Comparison of ENCODE assay signal across 36 cellular contexts in genomic region chr7:144028547-144028946, GRCh38. TPM values are rescaled to one million over a fixed set of nuclear protein-coding genes. Genes with fewer than 3 reads are reported as not detected.
"Had no signal": no experiment of that assay in that cellular context is flagged by ENCODE, and none has a peak within 500 bp of the region (broad histone marks: within the 10 kb centered on the region; RNA-seq: fewer than 3 reads in every experiment).

No MANE protein-coding gene starts in this region.

- H3K9me3 Mint-ChIP-seq: activated B cell treated with CpG ODN at 0.5 μM for 24 hours; activated CD4-positive, alpha-beta memory T cell treated with anti-CD3 and anti-CD28 coated beads for 36 hours; activated CD4-positive, alpha-beta T cell treated with anti-CD3 and anti-CD28 coated beads, Interleukin-2, amount 10 ng/mL, durations not matched to agents 24 days and 14 days; activated CD8-positive, alpha-beta T cell treated with anti-CD3 and anti-CD28 coated beads for 36 hours; activated naive CD4-positive, alpha-beta T cell treated with anti-CD3 and anti-CD28 coated beads, Interleukin-2, amount 10 ng/mL, durations not matched to agents 7 days and 5 days; activated naive CD4-positive, alpha-beta T cell treated with anti-CD3 and anti-CD28 coated beads, Interleukin-2, amount 50 U/mL, for 24 hours; activated naive CD8-positive, alpha-beta T cell treated with anti-CD3 and anti-CD28 coated beads, Interleukin-2, amount 10 ng/mL, durations not matched to agents 7 days and 5 days; activated naive CD8-positive, alpha-beta T cell treated with anti-CD3 and anti-CD28 coated beads, Interleukin-2, amount 50 U/mL, for 24 hours; activated T-cell treated with anti-CD3 and anti-CD28 coated beads, Interleukin-2, amount 50 U/mL, for 24 hours; activated T-helper 2 cell treated with anti-CD3 and anti-CD28 coated beads, Interferon-gamma antibody, Interleukin-2, Interleukin-4, amounts not matched to agents 10 μg/mL and 5 μg/mL and 100 μg/mL, durations not matched to agents 14 hours and 24 hours and 36 hours; brain; T-helper 1 cell treated with Interleukin-12 subunit alpha and Interleukin-12 subunit beta and Interleukin-4 antibody, amounts not matched to agents 30 μg/mL and 1 μg/mL, for 36 hours; T-helper 2 cell treated with Interferon-gamma antibody and Interleukin-4, amounts not matched to agents 5 μg/mL and 100 μg/mL, for 36 hours had no signal

- H3K36me3 Mint-ChIP-seq: activated CD4-positive, alpha-beta memory T cell treated with anti-CD3 and anti-CD28 coated beads for 36 hours; activated naive CD4-positive, alpha-beta T cell treated with anti-CD3 and anti-CD28 coated beads, Interleukin-2, amount 10 ng/mL, durations not matched to agents 7 days and 5 days; activated naive CD4-positive, alpha-beta T cell treated with anti-CD3 and anti-CD28 coated beads, Interleukin-2, amount 50 U/mL, for 24 hours; activated naive CD8-positive, alpha-beta T cell; activated naive CD8-positive, alpha-beta T cell treated with anti-CD3 and anti-CD28 coated beads, Interleukin-2, amount 10 ng/mL, durations not matched to agents 7 days and 5 days; brain had no signal

- H3K4me3 ChIP-seq: ascending aorta, breast epithelium had no signal

- FAIRE-seq: TTC549 had no signal

- H3K4me3 Mint-ChIP-seq: activated B cell treated with CpG ODN at 0.5 μM for 24 hours; activated CD4-positive, alpha-beta memory T cell treated with anti-CD3 and anti-CD28 coated beads for 36 hours; activated CD4-positive, alpha-beta T cell treated with anti-CD3 and anti-CD28 coated beads, Interleukin-2, amount 10 ng/mL, durations not matched to agents 24 days and 14 days; activated CD8-positive, alpha-beta T cell treated with anti-CD3 and anti-CD28 coated beads for 36 hours; activated naive CD4-positive, alpha-beta T cell treated with anti-CD3 and anti-CD28 coated beads, Interleukin-2, amount 10 ng/mL, durations not matched to agents 7 days and 5 days; activated naive CD4-positive, alpha-beta T cell treated with anti-CD3 and anti-CD28 coated beads, Interleukin-2, amount 50 U/mL, for 24 hours; activated naive CD8-positive, alpha-beta T cell; activated naive CD8-positive, alpha-beta T cell treated with anti-CD3 and anti-CD28 coated beads, Interleukin-2, amount 10 ng/mL, durations not matched to agents 7 days and 5 days; activated naive CD8-positive, alpha-beta T cell treated with anti-CD3 and anti-CD28 coated beads, Interleukin-2, amount 50 U/mL, for 24 hours; activated T-cell treated with anti-CD3 and anti-CD28 coated beads, Interleukin-2, amount 50 U/mL, for 24 hours; brain; T-helper 1 cell treated with Interleukin-12 subunit alpha and Interleukin-12 subunit beta and Interleukin-4 antibody, amounts not matched to agents 30 μg/mL and 1 μg/mL, for 36 hours; T-helper 2 cell treated with Interferon-gamma antibody and Interleukin-4, amounts not matched to agents 5 μg/mL and 100 μg/mL, for 36 hours had no signal

- H3K4me1 Mint-ChIP-seq: activated B cell treated with CpG ODN at 0.5 μM for 24 hours; activated naive CD4-positive, alpha-beta T cell treated with anti-CD3 and anti-CD28 coated beads, Interleukin-2, amount 10 ng/mL, durations not matched to agents 7 days and 5 days; activated naive CD8-positive, alpha-beta T cell treated with anti-CD3 and anti-CD28 coated beads, Interleukin-2, amount 10 ng/mL, durations not matched to agents 7 days and 5 days; brain had no signal

- H3K36me3 ChIP-seq: ascending aorta, breast epithelium had no signal

- H3K4me1 ChIP-seq: ascending aorta, breast epithelium had no signal

- H3K27ac ChIP-seq: ascending aorta, breast epithelium, VCaP had no signal

- H3K27ac Mint-ChIP-seq: activated B cell treated with CpG ODN at 0.5 μM for 24 hours; activated CD4-positive, alpha-beta memory T cell treated with anti-CD3 and anti-CD28 coated beads for 36 hours; activated CD4-positive, alpha-beta T cell treated with anti-CD3 and anti-CD28 coated beads, Interleukin-2, amount 10 ng/mL, durations not matched to agents 24 days and 14 days; activated CD8-positive, alpha-beta T cell treated with anti-CD3 and anti-CD28 coated beads for 36 hours; activated naive CD4-positive, alpha-beta T cell treated with anti-CD3 and anti-CD28 coated beads, Interleukin-2, amount 10 ng/mL, durations not matched to agents 7 days and 5 days; activated naive CD4-positive, alpha-beta T cell treated with anti-CD3 and anti-CD28 coated beads, Interleukin-2, amount 50 U/mL, for 24 hours; activated naive CD8-positive, alpha-beta T cell; activated naive CD8-positive, alpha-beta T cell treated with anti-CD3 and anti-CD28 coated beads, Interleukin-2, amount 10 ng/mL, durations not matched to agents 7 days and 5 days; activated naive CD8-positive, alpha-beta T cell treated with anti-CD3 and anti-CD28 coated beads, Interleukin-2, amount 50 U/mL, for 24 hours; activated T-cell treated with anti-CD3 and anti-CD28 coated beads, Interleukin-2, amount 50 U/mL, for 24 hours; activated T-helper 2 cell treated with anti-CD3 and anti-CD28 coated beads, Interferon-gamma antibody, Interleukin-2, Interleukin-4, amounts not matched to agents 10 μg/mL and 5 μg/mL and 100 μg/mL, durations not matched to agents 14 hours and 24 hours and 36 hours; brain; T-helper 1 cell treated with Interleukin-12 subunit alpha and Interleukin-12 subunit beta and Interleukin-4 antibody, amounts not matched to agents 30 μg/mL and 1 μg/mL, for 36 hours; T-helper 2 cell treated with Interferon-gamma antibody and Interleukin-4, amounts not matched to agents 5 μg/mL and 100 μg/mL, for 36 hours had no signal

- H3K9me3 ChIP-seq: ascending aorta, breast epithelium had no signal

- DNase-seq: activated B cell treated with CpG ODN at 0.5 μM for 24 hours; activated CD4-positive, alpha-beta memory T cell treated with anti-CD3 and anti-CD28 coated beads for 36 hours; activated CD4-positive, alpha-beta T cell treated with anti-CD3 and anti-CD28 coated beads for 4 hours; activated CD4-positive, alpha-beta T cell treated with anti-CD3 and anti-CD28 coated beads, Interleukin-2, amount 10 ng/mL, durations not matched to agents 24 days and 14 days; activated CD4-positive, alpha-beta T cell treated with anti-CD3 and anti-CD28 coated beads, Interleukin-2, amount 50 U/mL, for 1 hour; activated CD4-positive, alpha-beta T cell treated with anti-CD3 and anti-CD28 coated beads, Interleukin-2, amount 50 U/mL, for 4 hours; activated CD4-positive, CD25-positive, alpha-beta regulatory T cell treated with anti-CD3 and anti-CD28 coated beads, Interleukin-2, amount 50 U/mL, for 72 hours; activated CD8-positive, alpha-beta memory T cell treated with anti-CD3 and anti-CD28 coated beads, Interleukin-2, amount 50 U/mL, for 48 hours; activated CD8-positive, alpha-beta T cell treated with anti-CD3 and anti-CD28 coated beads for 36 hours; activated effector memory CD4-positive, alpha-beta T cell treated with Interleukin-2 at 50 U/mL for 16 hours; activated gamma-delta T cell; activated naive CD4-positive, alpha-beta T cell treated with anti-CD3 and anti-CD28 coated beads, Interleukin-2, amount 10 ng/mL, durations not matched to agents 7 days and 5 days; activated naive CD4-positive, alpha-beta T cell treated with Interleukin-2 at 50 U/mL for 16 hours; activated naive CD8-positive, alpha-beta T cell treated with anti-CD3 and anti-CD28 coated beads, Interleukin-2, amount 10 ng/mL, durations not matched to agents 7 days and 5 days; activated naive CD8-positive, alpha-beta T cell treated with anti-CD3 and anti-CD28 coated beads, Interleukin-2, amount 50 U/mL, for 24 hours; activated T-cell treated with anti-CD3 and anti-CD28 coated beads, Interleukin-2, amount 50 U/mL, for 24 hours; activated T-cell treated with anti-CD3 and anti-CD28 coated beads, Interleukin-2, amount 50 U/mL, for 48 hours; amygdala; anterior cingulate cortex; central memory CD4-positive, alpha-beta T cell; T-helper 2 cell; T-helper 9 cell had no signal

- H3K27me3 ChIP-seq: ascending aorta, breast epithelium had no signal

- H3K27me3 Mint-ChIP-seq: activated naive CD4-positive, alpha-beta T cell treated with anti-CD3 and anti-CD28 coated beads, Interleukin-2, amount 10 ng/mL, durations not matched to agents 7 days and 5 days; brain had no signal

RNA-seq across cellular contexts. Expression of gene OR2A5, which starts 20.2 kb away (rescaled TPM):
- total RNA-seq: activated B cell treated with CpG ODN at 0.5 μM for 24 hours; activated CD4-positive, alpha-beta memory T cell treated with anti-CD3 and anti-CD28 coated beads for 36 hours; activated CD4-positive, alpha-beta T cell treated with anti-CD3 and anti-CD28 coated beads, Interleukin-2, amount 10 ng/mL, durations not matched to agents 24 days and 14 days; activated CD8-positive, alpha-beta memory T cell treated with anti-CD3 and anti-CD28 coated beads for 36 hours; activated CD8-positive, alpha-beta T cell treated with anti-CD3 and anti-CD28 coated beads for 36 hours; activated naive CD8-positive, alpha-beta T cell treated with anti-CD3 and anti-CD28 coated beads, Interleukin-2, amount 10 ng/mL, durations not matched to agents 7 days and 5 days; activated T-helper 2 cell treated with anti-CD3 and anti-CD28 coated beads, Interferon-gamma antibody, Interleukin-2, Interleukin-4, amounts not matched to agents 10 μg/mL and 5 μg/mL and 100 μg/mL, durations not matched to agents 14 hours and 24 hours and 36 hours; ascending aorta; breast epithelium; cardiac septum; cerebellum had no signal
- polyA plus RNA-seq: adipose tissue had no signal

RNA-seq across cellular contexts. Expression of gene OR6B1, which starts 28.4 kb away (rescaled TPM):
- total RNA-seq: activated B cell treated with CpG ODN at 0.5 μM for 24 hours; activated CD4-positive, alpha-beta memory T cell treated with anti-CD3 and anti-CD28 coated beads for 36 hours; activated CD4-positive, alpha-beta T cell treated with anti-CD3 and anti-CD28 coated beads, Interleukin-2, amount 10 ng/mL, durations not matched to agents 24 days and 14 days; activated CD8-positive, alpha-beta memory T cell treated with anti-CD3 and anti-CD28 coated beads for 36 hours; activated CD8-positive, alpha-beta T cell treated with anti-CD3 and anti-CD28 coated beads for 36 hours; activated naive CD8-positive, alpha-beta T cell treated with anti-CD3 and anti-CD28 coated beads, Interleukin-2, amount 10 ng/mL, durations not matched to agents 7 days and 5 days; activated T-helper 2 cell treated with anti-CD3 and anti-CD28 coated beads, Interferon-gamma antibody, Interleukin-2, Interleukin-4, amounts not matched to agents 10 μg/mL and 5 μg/mL and 100 μg/mL, durations not matched to agents 14 hours and 24 hours and 36 hours; ascending aorta; breast epithelium; cardiac septum; cerebellum had no signal

RNA-seq across cellular contexts. Expression of gene OR2A25, which starts 41.1 kb away (rescaled TPM):
- total RNA-seq: activated B cell treated with CpG ODN at 0.5 μM for 24 hours; activated CD4-positive, alpha-beta memory T cell treated with anti-CD3 and anti-CD28 coated beads for 36 hours; activated CD4-positive, alpha-beta T cell treated with anti-CD3 and anti-CD28 coated beads, Interleukin-2, amount 10 ng/mL, durations not matched to agents 24 days and 14 days; activated CD8-positive, alpha-beta memory T cell treated with anti-CD3 and anti-CD28 coated beads for 36 hours; activated CD8-positive, alpha-beta T cell treated with anti-CD3 and anti-CD28 coated beads for 36 hours; activated naive CD8-positive, alpha-beta T cell treated with anti-CD3 and anti-CD28 coated beads, Interleukin-2, amount 10 ng/mL, durations not matched to agents 7 days and 5 days; activated T-helper 2 cell treated with anti-CD3 and anti-CD28 coated beads, Interferon-gamma antibody, Interleukin-2, Interleukin-4, amounts not matched to agents 10 μg/mL and 5 μg/mL and 100 μg/mL, durations not matched to agents 14 hours and 24 hours and 36 hours; ascending aorta; breast epithelium; cardiac septum; cerebellum had no signal
- polyA plus RNA-seq: adipose tissue had no signal

RNA-seq across cellular contexts. Expression of gene OR2A12, which starts 57.5 kb away (rescaled TPM):
- total RNA-seq: activated B cell treated with CpG ODN at 0.5 μM for 24 hours; activated CD4-positive, alpha-beta memory T cell treated with anti-CD3 and anti-CD28 coated beads for 36 hours; activated CD4-positive, alpha-beta T cell treated with anti-CD3 and anti-CD28 coated beads, Interleukin-2, amount 10 ng/mL, durations not matched to agents 24 days and 14 days; activated CD8-positive, alpha-beta memory T cell treated with anti-CD3 and anti-CD28 coated beads for 36 hours; activated CD8-positive, alpha-beta T cell treated with anti-CD3 and anti-CD28 coated beads for 36 hours; activated naive CD8-positive, alpha-beta T cell treated with anti-CD3 and anti-CD28 coated beads, Interleukin-2, amount 10 ng/mL, durations not matched to agents 7 days and 5 days; activated T-helper 2 cell treated with anti-CD3 and anti-CD28 coated beads, Interferon-gamma antibody, Interleukin-2, Interleukin-4, amounts not matched to agents 10 μg/mL and 5 μg/mL and 100 μg/mL, durations not matched to agents 14 hours and 24 hours and 36 hours; ascending aorta; breast epithelium; cardiac septum; cerebellum had no signal
- polyA plus RNA-seq: adipose tissue had no signal
